ENCODE assay signal across 9 cellular contexts in genomic region chr3:100002599-100003350, GRCh38.
DNase-seq lines count a peak whose midpoint lies in the region; ATAC-seq and TF ChIP-seq lines count a peak whose summit lies in the region.
"Had no signal": no experiment of that assay in that cellular context is flagged by ENCODE, and none has a peak within 500 bp of the region (broad histone marks: within the 10 kb centered on the region; RNA-seq: fewer than 3 reads in every experiment).

No MANE protein-coding gene starts in this region.

- H3K4me1 ChIP-seq in skeletal muscle satellite cell (ENCODE audit: control insufficient read depth, insufficient read depth, low read length) = peaks cover 18% of the 10 kb centered on the region
- H3K4me1 ChIP-seq in A673 (ENCODE audit: insufficient read depth, low read length, poor library complexity, severe bottlenecking) = no peaks in the 10 kb centered on the region

- no peak overlapping the region for H3K4me3 ChIP-seq in skeletal muscle satellite cell (ENCODE audit: low read length)
- no peak overlapping the region for H3K4me3 ChIP-seq in A673 (ENCODE audit: low read depth, low read length, poor library complexity, severe bottlenecking)

- no peak overlapping the region for H3K27ac ChIP-seq in A673 (ENCODE audit: low read depth, low read length, poor library complexity, severe bottlenecking)

- H3K9ac ChIP-seq in skeletal muscle satellite cell (ENCODE audit: low read depth, low read length) = no peak overlapping the region

- H3K36me3 ChIP-seq in skeletal muscle satellite cell (ENCODE audit: insufficient read depth, low read length) (no peaks in the 10 kb centered on the region), A673 (ENCODE audit: insufficient read depth, low read length, poor library complexity, severe bottlenecking) (no peaks in the 10 kb centered on the region)

- no peak for TF ChIP-seq CTCF in A673 (conservative IDR thresholded peaks at IDR 0.05; ENCODE audit: low read depth, low read length)

- peak overlapping the region; percentile 4 for H3K4me2 ChIP-seq in skeletal muscle satellite cell (ENCODE audit: low read length)

- intact Hi-C loops in A673 (cut with micrococcal nuclease; ENCODE audit: unreplicated experiment) = no loop called here

- H3K27me3 ChIP-seq in skeletal muscle satellite cell (ENCODE audit: control insufficient read depth, insufficient read depth, low read length) (no peaks in the 10 kb centered on the region), A673 (replicated peaks; ENCODE audit: insufficient read depth, low read depth, low read length, poor library complexity) (no peaks in the 10 kb centered on the region)

- no peak for ATAC-seq in HG02884 (IDR thresholded peaks at IDR 0.05; ENCODE audit: unreplicated experiment)

- POLR2A ChIA-PET in A673 (lab: Charles Lee; ENCODE audit: low non-redundant PET) = no interaction called here

- DNase-seq in NCI-H2029 (lab: John Stamatoyannopoulos, UW) (peak; percentile 10), NCI-H2029 treated with DMSO at 0.1 percent for 48 hours (lab: John Stamatoyannopoulos, UW) (no peak), RKO (ENCODE audit: low spot score) (peak; percentile 75), fibroblast of the conjunctiva (ENCODE audit: low read depth) (peak; percentile 47), A673 (ENCODE audit: low spot score) (no peak), cerebellar nuclear complex (lab: John Stamatoyannopoulos, UW) (no peak)
- DNase-seq: AML-193 had no signal

- H3K9me3 ChIP-seq in skeletal muscle satellite cell (replicated peaks; ENCODE audit: low read length) = no peaks in the 10 kb centered on the region
- no peaks in the 10 kb centered on the region for H3K9me3 ChIP-seq in A673 (ENCODE audit: low read depth, low read length, poor library complexity, severe bottlenecking)

- BruUV-seq in A673 (replicated peaks; lab: Mats Ljungman, UMichigan) = no TSS peak

- CTCF ChIA-PET in A673 (lab: Charles Lee) = no interaction called here

Comparison
In these comparisons a context has a peak if more than half of its experiments do, and no peak if none do; other contexts are left out.
1. DNase-seq: peak in NCI-H2029 (single experiment), RKO (single experiment) and fibroblast of the conjunctiva (single experiment); none in NCI-H2029 treated with DMSO at 0.1 percent for 48 hours (single experiment), A673 (single experiment) and cerebellar nuclear complex (0 of 2).